In the genomic region with DNA sequence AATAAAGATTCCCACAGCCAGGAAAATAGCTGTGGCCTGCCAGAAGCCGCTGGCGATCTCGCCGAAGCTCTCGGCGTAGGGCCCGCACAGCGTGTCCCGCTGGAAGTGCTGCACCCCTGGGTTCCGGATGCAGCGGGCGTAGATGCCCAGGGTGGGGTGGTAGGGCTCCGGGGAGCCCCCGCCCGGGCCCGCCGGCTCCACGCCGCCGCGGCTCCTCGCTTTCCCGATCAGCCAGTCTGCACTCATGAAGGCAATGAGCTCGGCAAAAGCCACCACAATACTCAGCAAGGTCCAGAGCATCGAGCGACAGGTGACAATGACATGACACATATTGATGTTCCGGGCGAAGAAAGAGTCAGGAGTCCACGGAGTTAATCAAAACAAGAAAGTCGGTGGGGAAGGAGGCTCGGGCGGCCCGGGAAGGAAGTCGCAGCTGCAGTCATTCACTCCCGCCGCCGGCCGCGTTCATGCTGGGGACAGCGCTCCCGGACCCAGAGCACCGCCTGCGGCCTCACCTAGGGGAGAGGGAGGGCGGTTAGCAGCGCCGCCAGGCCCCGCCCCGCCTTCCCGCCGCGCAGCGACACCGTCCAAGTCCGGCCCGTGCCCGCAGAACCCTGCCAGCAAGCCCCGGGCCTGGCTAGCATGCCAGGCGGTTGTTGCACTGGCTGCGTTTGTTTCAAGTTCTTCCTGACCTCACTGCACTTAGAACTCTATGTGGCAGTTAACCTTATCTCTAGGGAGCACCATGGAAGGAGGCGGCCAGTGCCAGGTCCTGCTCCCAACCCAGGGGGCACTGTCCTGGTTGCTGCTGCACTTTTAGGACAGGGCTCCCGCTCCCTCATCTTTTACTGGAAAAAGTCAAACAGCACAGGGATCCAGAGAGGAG, we compare ENCODE assay signal across 8 cellular contexts.
DNase-seq lines count a peak whose midpoint lies in the region; ATAC-seq, FAIRE-seq and TF ChIP-seq lines count a peak whose summit lies in the region.

No MANE protein-coding gene starts in this region.

- H3K4me1 ChIP-seq in HEK293 (ENCODE audit: control insufficient read depth, insufficient read depth, low read length) (peaks cover 36% of the 10 kb centered on the region), cardiac muscle cell (ENCODE audit: low read depth) (peaks cover 95% of the 10 kb centered on the region), parathyroid adenoma (peaks cover 29% of the 10 kb centered on the region)

- H3K36me3 Mint-ChIP-seq in activated naive CD4-positive, alpha-beta T cell treated with anti-CD3 and anti-CD28 coated beads, Interleukin-2, amount 10 ng/mL, durations not matched to agents 7 days and 5 days, result no peaks in the 10 kb centered on the region

- H3K4me3 ChIP-seq in HEK293 (ENCODE audit: low read depth, low read length) (no peak overlapping the region), cardiac muscle cell (peak overlapping the region; percentile 6), parathyroid adenoma (ENCODE audit: low read depth, low read length) (peak overlapping the region; percentile 59)

- H3K4me2 ChIP-seq in parathyroid adenoma (ENCODE audit: low read length), result peak overlapping the region; percentile 70

- no peaks in the 10 kb centered on the region for H3K27me3 ChIP-seq in cardiac muscle cell
- H3K27me3 ChIP-seq in parathyroid adenoma (ENCODE audit: control insufficient read depth, insufficient read depth, low read length), result no peaks in the 10 kb centered on the region

- no peaks in the 10 kb centered on the region for H3K36me3 ChIP-seq in HEK293 (ENCODE audit: control insufficient read depth in 2 of 2, insufficient read depth in 1 of 2, low read length in 2 of 2)
- no peaks in the 10 kb centered on the region for H3K36me3 ChIP-seq in cardiac muscle cell
- no peaks in the 10 kb centered on the region for H3K36me3 ChIP-seq in parathyroid adenoma (ENCODE audit: control insufficient read depth, insufficient read depth, low read length)

- DNase-seq in GM12891 (ENCODE audit: insufficient read length, low spot score) (peak; percentile 66), NCI-H146 treated with DMSO at 0.1 percent for 48 hours (lab: John Stamatoyannopoulos, UW; ENCODE audit: unreplicated experiment) (peak; percentile 35), cardiac muscle cell (ENCODE audit: low read depth in 1 of 2, low spot score in 1 of 2) (peak; percentile 44 to 77), OCI-M2 (lab: John Stamatoyannopoulos, UW; ENCODE audit: unreplicated experiment) (no peak)
- peak; percentile 42 for DNase-seq in activated naive CD4-positive, alpha-beta T cell treated with anti-CD3 and anti-CD28 coated beads, Interleukin-2, amount 10 ng/mL, durations not matched to agents 7 days and 5 days

- no peaks in the 10 kb centered on the region for H3K9me3 Mint-ChIP-seq in activated naive CD4-positive, alpha-beta T cell treated with anti-CD3 and anti-CD28 coated beads, Interleukin-2, amount 10 ng/mL, durations not matched to agents 7 days and 5 days

- H3K9me3 ChIP-seq in HEK293 (ENCODE audit: control insufficient read depth, insufficient read depth, low read depth, low read length) (no peaks in the 10 kb centered on the region), cardiac muscle cell (ENCODE audit: low read depth) (no peaks in the 10 kb centered on the region), parathyroid adenoma (ENCODE audit: control insufficient read depth, low read length) (no peaks in the 10 kb centered on the region)

- TF ChIP-seq CTCF in HEK293 (tag by site-specific recombination; IDR thresholded peaks at IDR 0.05) (peak; percentile 53), cardiac muscle cell (IDR thresholded peaks at IDR 0.05; ENCODE audit: low read depth, low read length) (peak; percentile 29), parathyroid adenoma (IDR thresholded peaks at IDR 0.05) (peak; percentile 8)

- no peak for TF ChIP-seq POLR2A in GM12891 (IDR thresholded peaks at IDR 0.05; ENCODE audit: low read depth, low read length)

- H3K4me1 Mint-ChIP-seq in activated naive CD4-positive, alpha-beta T cell treated with anti-CD3 and anti-CD28 coated beads, Interleukin-2, amount 10 ng/mL, durations not matched to agents 7 days and 5 days, result peaks cover 11% of the 10 kb centered on the region

- FAIRE-seq in GM12891 (lab: Jason Lieb, UNC), result peak; percentile 78

- no peak overlapping the region for H3K27ac Mint-ChIP-seq in activated naive CD4-positive, alpha-beta T cell treated with anti-CD3 and anti-CD28 coated beads, Interleukin-2, amount 10 ng/mL, durations not matched to agents 7 days and 5 days

- peak overlapping the region; percentile 31; the same call in 1 of the 2 replicates for H3K27ac ChIP-seq in HEK293 (ENCODE audit: extremely low read depth, low read depth, low read length)
- peak overlapping the region; percentile 87 for H3K27ac ChIP-seq in cardiac muscle cell
- H3K27ac ChIP-seq in parathyroid adenoma, result peak overlapping the region; percentile 10

- H3K79me2 ChIP-seq in parathyroid adenoma, result peaks cover 8% of the 10 kb centered on the region

- POLR2A ChIA-PET in HEK293 (lab: Yijun Ruan, JAX), result no interaction called here

- peak overlapping the region; percentile 89 for H2AFZ ChIP-seq in parathyroid adenoma

- H3K4me3 Mint-ChIP-seq in activated naive CD4-positive, alpha-beta T cell treated with anti-CD3 and anti-CD28 coated beads, Interleukin-2, amount 10 ng/mL, durations not matched to agents 7 days and 5 days, result peak overlapping the region; percentile 59

- H3K9ac ChIP-seq in parathyroid adenoma, result peak overlapping the region; percentile 22

- ATAC-seq in GM18873 (IDR thresholded peaks at IDR 0.05; ENCODE audit: low FRiP score, unreplicated experiment), result no peak

- CTCF ChIA-PET in HEK293 (lab: Yijun Ruan, JAX), result interaction anchor here (0.6 to 2.0 kb wide), 3 partner anchors 23 to 410 kb away, joined by 3 to 9 read pairs (median 5); no protein-coding TSS in a partner anchor
- CTCF ChIA-PET in activated naive CD4-positive, alpha-beta T cell treated with anti-CD3 and anti-CD28 coated beads, Interleukin-2, amount 10 ng/mL, durations not matched to agents 7 days and 5 days (lab: Charles Lee), result no interaction called here

- peaks cover 78% of the 10 kb centered on the region for H3K27me3 Mint-ChIP-seq in activated naive CD4-positive, alpha-beta T cell treated with anti-CD3 and anti-CD28 coated beads, Interleukin-2, amount 10 ng/mL, durations not matched to agents 7 days and 5 days

TF ChIP-seq in GM12891, 5 proteins besides CTCF, POLR2A, EP300 and RAD21:
- TF ChIP-seq POU2F2 (IDR thresholded peaks at IDR 0.05; ENCODE audit: low read depth, low read length) (no peak), TAF1 (IDR thresholded peaks at IDR 0.05; ENCODE audit: low read depth, low read length) (no peak), POLR2AphosphoS5 (IDR thresholded peaks at IDR 0.05; ENCODE audit: low read depth, low read length) (no peak), SPI1 (IDR thresholded peaks at IDR 0.05; ENCODE audit: low read depth, low read length) (peak; percentile 17; the same call in 1 of the 2 replicates)
TF ChIP-seq in GM12891: peak in this region for 1.

TF ChIP-seq in HEK293, 187 proteins besides CTCF, POLR2A, EP300 and RAD21:
- TF ChIP-seq ZNF600 (tag by site-specific recombination; IDR thresholded peaks at IDR 0.05) (peak; percentile 64; the same call in 1 of the 2 replicates), SCRT2 (tag by site-specific recombination; IDR thresholded peaks at IDR 0.05) (peak; percentile 78), ZNF391 (tag by site-specific recombination; IDR thresholded peaks at IDR 0.05; ENCODE audit: borderline replicate concordance, low read depth) (no peak), ZBTB26 (tag by site-specific recombination; optimal IDR thresholded peaks at IDR 0.05) (peak; percentile 30), ZNF324 (tag by site-specific recombination; IDR thresholded peaks at IDR 0.05) (no peak), ZNF239 (tag by site-specific recombination; IDR thresholded peaks at IDR 0.05) (no peak), ZIC2 (tag by site-specific recombination; IDR thresholded peaks at IDR 0.05) (peak; percentile 68; the same call in 1 of the 2 replicates)

Comparison
In these comparisons a context has a peak if more than half of its experiments do, and no peak if none do; other contexts are left out.
1. H3K27ac ChIP-seq: peak in every context shown above with its lines; median percentile 87 in cardiac muscle cell; 31 in HEK293; 10 in parathyroid adenoma.